Comparison of ENCODE assay signal across 10 cellular contexts in genomic region chr11:70443043-70444030, GRCh38.
"Had no signal": no experiment of that assay in that cellular context is flagged by ENCODE, and none has a peak within 500 bp of the region (broad histone marks: within the 10 kb centered on the region; RNA-seq: fewer than 3 reads in every experiment).

No MANE protein-coding gene starts in this region.

- H3K27ac ChIP-seq: brain microvascular endothelial cell, right atrium auricular region, skin epidermis, stomach, thoracic aorta had no signal

- H3K9me3 ChIP-seq: right atrium auricular region, thoracic aorta had no signal

- H3K4me1 ChIP-seq: right atrium auricular region, stomach had no signal

- H3K36me3 ChIP-seq: right atrium auricular region, thoracic aorta had no signal

- FAIRE-seq: urothelium cell line had no signal

- ATAC-seq: activated CD4-positive, CD25-positive, alpha-beta regulatory T cell treated with anti-CD3 and anti-CD28 coated beads, Interleukin-2, amount 50 U/mL, for 24 hours had no signal

- DNase-seq: activated naive CD4-positive, alpha-beta T cell treated with anti-CD3 and anti-CD28 coated beads, Interleukin-2, amount 50 U/mL, for 16 hours; amniotic stem cell; brain microvascular endothelial cell; hypothalamus; stomach had no signal

- H3K4me3 ChIP-seq: right atrium auricular region, skin epidermis, stomach, thoracic aorta had no signal

- H3K27me3 ChIP-seq: brain microvascular endothelial cell, right atrium auricular region, stomach had no signal
